19 cellular contexts compared by ENCODE assay signal in genomic region chr12:94867066-94867855, GRCh38.
DNase-seq lines count a peak whose midpoint lies in the region; ATAC-seq and TF ChIP-seq lines count a peak whose summit lies in the region.
"Had no signal": no experiment of that assay in that cellular context is flagged by ENCODE, and none has a peak within 500 bp of the region (broad histone marks: within the 10 kb centered on the region; RNA-seq: fewer than 3 reads in every experiment).

No MANE protein-coding gene starts in this region.

- BruUV-seq in MCF 10A (replicated peaks; lab: Mats Ljungman, UMichigan): no TSS peak

- no peaks in the 10 kb centered on the region for H3K9me3 ChIP-seq in SJCRH30 (replicated peaks)
- H3K9me3 ChIP-seq: Peyer's patch had no signal

- no peak overlapping the region for H3K4me3 Mint-ChIP-seq in MCF 10A (ENCODE audit: unreplicated experiment)
- H3K4me3 Mint-ChIP-seq: activated CD4-positive, alpha-beta T cell treated with anti-CD3 and anti-CD28 coated beads, Interleukin-2, amount 10 ng/mL, durations not matched to agents 7 days and 5 days; activated T-cell treated with anti-CD3 and anti-CD28 coated beads, Interleukin-2, amount 50 U/mL, for 72 hours; mesothelial cell of epicardium; T-cell had no signal

- intact Hi-C loops in MCF 10A (cut with micrococcal nuclease): no loop called here

- no peaks in the 10 kb centered on the region for H3K27me3 ChIP-seq in SJCRH30
- H3K27me3 ChIP-seq: Peyer's patch had no signal

- POLR2A ChIA-PET in MCF 10A (lab: Yijun Ruan, JAX): interaction anchor here (0.6 kb wide), 1 partner anchor 67 kb away, joined by 3 read pairs; no protein-coding TSS in a partner anchor

- H3K4me1 Mint-ChIP-seq in MCF 10A (ENCODE audit: insufficient read depth, unreplicated experiment): no peaks in the 10 kb centered on the region
- H3K4me1 Mint-ChIP-seq: activated CD4-positive, alpha-beta T cell treated with anti-CD3 and anti-CD28 coated beads, Interleukin-2, amount 10 ng/mL, durations not matched to agents 7 days and 5 days had no signal

- ATAC-seq in HG02678 (IDR thresholded peaks at IDR 0.05; ENCODE audit: unreplicated experiment): peak; percentile 48
- no peak for ATAC-seq in GM21528 (IDR thresholded peaks at IDR 0.05; ENCODE audit: low FRiP score, unreplicated experiment)
- ATAC-seq: activated T-cell treated with anti-CD3 and anti-CD28 coated beads, Interleukin-2, amount 50 U/mL, for 72 hours; HCT116; T-cell had no signal

- no peak overlapping the region for H3K27ac Mint-ChIP-seq in MCF 10A (ENCODE audit: low read depth, unreplicated experiment)
- H3K27ac Mint-ChIP-seq: activated CD4-positive, alpha-beta T cell treated with anti-CD3 and anti-CD28 coated beads, Interleukin-2, amount 10 ng/mL, durations not matched to agents 7 days and 5 days; activated T-cell treated with anti-CD3 and anti-CD28 coated beads, Interleukin-2, amount 50 U/mL, for 72 hours; mesothelial cell of epicardium; T-cell had no signal

- no peaks in the 10 kb centered on the region for H3K36me3 Mint-ChIP-seq in MCF 10A (ENCODE audit: insufficient read depth, unreplicated experiment)
- H3K36me3 Mint-ChIP-seq: mesothelial cell of epicardium, T-cell had no signal

- H3K36me3 ChIP-seq in SJCRH30: no peaks in the 10 kb centered on the region
- H3K36me3 ChIP-seq: Peyer's patch had no signal

- peaks cover 12% of the 10 kb centered on the region for H3K27me3 Mint-ChIP-seq in MCF 10A (ENCODE audit: insufficient read depth, unreplicated experiment)

- no peaks in the 10 kb centered on the region; the same call in 1 of the 2 replicates for H3K4me1 ChIP-seq in SJCRH30
- H3K4me1 ChIP-seq: Peyer's patch had no signal

- CTCF ChIA-PET in MCF 10A (lab: Yijun Ruan, JAX): no interaction called here

- no peak for TF ChIP-seq CTCF in MCF 10A (IDR thresholded peaks at IDR 0.05; ENCODE audit: unreplicated experiment)

- no peak overlapping the region for H3K4me3 ChIP-seq in SJCRH30
- H3K4me3 ChIP-seq: Peyer's patch had no signal

- H3K27ac ChIP-seq in SJCRH30: no peak overlapping the region
- H3K27ac ChIP-seq: parathyroid adenoma, Peyer's patch had no signal

- DNase-seq in ELR (ENCODE audit: low read depth) (peak; percentile 73), SJCRH30 (peak; percentile 11 to 21), kidney tubule cell (ENCODE audit: low spot score) (peak; percentile 92), activated gamma-delta T cell (lab: John Stamatoyannopoulos, UW) (no peak), MCF 10A (ENCODE audit: unreplicated experiment) (no peak)
- DNase-seq in activated CD4-positive, alpha-beta T cell treated with anti-CD3 and anti-CD28 coated beads for 1 hour: no peak
- DNase-seq: activated CD4-positive, alpha-beta T cell treated with anti-CD3 and anti-CD28 coated beads, Interleukin-2, amount 10 ng/mL, durations not matched to agents 7 days and 5 days; activated T-cell treated with anti-CD3 and anti-CD28 coated beads, Interleukin-2, amount 50 U/mL, for 72 hours; amygdala; Calu3; NCI-H146; NCI-H510A treated with DMSO at 0.1 percent for 48 hours; Peyer's patch; T-cell had no signal

- H3K9me3 Mint-ChIP-seq in MCF 10A (ENCODE audit: unreplicated experiment): no peaks in the 10 kb centered on the region
- H3K9me3 Mint-ChIP-seq: activated CD4-positive, alpha-beta T cell treated with anti-CD3 and anti-CD28 coated beads, Interleukin-2, amount 10 ng/mL, durations not matched to agents 7 days and 5 days; T-cell had no signal

Comparison
In these comparisons a context has a peak if more than half of its experiments do, and no peak if none do; other contexts are left out.
1. DNase-seq: peak in ELR (single experiment), SJCRH30 (2 of 2) and kidney tubule cell (single experiment); none in activated gamma-delta T cell (single experiment), MCF 10A (single experiment) and activated CD4-positive, alpha-beta T cell treated with anti-CD3 and anti-CD28 coated beads for 1 hour (single experiment).